ENCODE assay signal across 21 cellular contexts in the genomic region with DNA sequence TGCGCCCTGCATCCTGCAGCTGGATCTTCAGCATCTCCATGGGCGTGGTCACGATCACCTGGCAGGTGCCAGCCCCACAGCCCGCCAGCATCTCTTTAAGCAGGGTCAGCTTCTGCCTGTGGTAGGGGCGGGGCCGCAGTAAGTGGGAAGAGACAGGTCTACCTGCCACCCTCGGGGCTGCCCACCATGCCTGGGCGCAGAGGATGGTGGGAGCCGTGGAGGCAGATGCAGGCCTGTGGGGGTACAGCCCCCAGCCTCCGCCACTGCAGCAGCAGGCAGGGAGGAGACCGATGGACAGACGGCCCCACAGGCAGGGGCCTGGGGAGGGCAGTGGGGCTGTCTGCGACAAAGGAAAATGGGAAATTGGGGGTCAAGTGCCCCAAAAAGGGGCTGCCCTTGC. TPM values are rescaled to one million over a fixed set of nuclear protein-coding genes. Genes with fewer than 3 reads are reported as not detected.
"Had no signal": no experiment of that assay in that cellular context is flagged by ENCODE, and none has a peak within 500 bp of the region (broad histone marks: within the 10 kb centered on the region; RNA-seq: fewer than 3 reads in every experiment).

No MANE protein-coding gene starts in this region.

- H3K27me3 ChIP-seq: dorsolateral prefrontal cortex, hepatocyte, thyroid gland had no signal

- H3K27ac Mint-ChIP-seq: naive B cell, nephron, type B pancreatic cell had no signal

- H3K4me3 ChIP-seq: hepatocyte, psoas muscle, suprapubic skin, thyroid gland had no signal

- ATAC-seq: left cardiac atrium; left ventricle myocardium superior; sciatic nerve; stimulated activated naive CD8-positive, alpha-beta T cell treated with anti-CD3 and anti-CD28 coated beads, Interleukin-15, Interleukin-2, amounts not matched to agents 100 U/mL and 50 U/mL, for 24 hours had no signal

- H3K9me3 ChIP-seq: psoas muscle, suprapubic skin, thyroid gland had no signal

- H3K27ac ChIP-seq: hepatocyte, parathyroid adenoma, psoas muscle, suprapubic skin, thyroid gland had no signal

- H3K9me3 Mint-ChIP-seq: naive B cell, nephron, type B pancreatic cell had no signal

- H3K36me3 ChIP-seq: thyroid gland had no signal

- H3K36me3 Mint-ChIP-seq: naive B cell, type B pancreatic cell had no signal

- H3K27me3 Mint-ChIP-seq: naive B cell, type B pancreatic cell had no signal

- DNase-seq: cortex of kidney; effector CD8-positive, alpha-beta T cell; foreskin melanocyte; head of caudate nucleus; kidney; left cardiac atrium; left ventricle myocardium superior; mesendoderm; naive B cell; stimulated activated naive CD8-positive, alpha-beta T cell treated with anti-CD3 and anti-CD28 coated beads, Interleukin-15, Interleukin-2, amounts not matched to agents 100 U/mL and 50 U/mL, for 24 hours; thyroid gland had no signal

- H3K4me3 Mint-ChIP-seq: nephron, type B pancreatic cell had no signal

RNA-seq across cellular contexts. Expression of gene CEND1, which starts 3.0 kb away (rescaled TPM):
- total RNA-seq: hepatocyte, left ventricle myocardium superior, omental fat pad, sciatic nerve, skeletal muscle tissue, suprapubic skin had no signal
